In genomic region chr14:39264558-39264957, GRCh38 we compare ENCODE assay signal across 28 cellular contexts. TPM values are rescaled to one million over a fixed set of nuclear protein-coding genes. Genes with fewer than 3 reads are reported as not detected.
DNase-seq lines count a peak whose midpoint lies in the region; ATAC-seq and TF ChIP-seq lines count a peak whose summit lies in the region.
"Had no signal": no experiment of that assay in that cellular context is flagged by ENCODE, and none has a peak within 500 bp of the region (broad histone marks: within the 10 kb centered on the region; RNA-seq: fewer than 3 reads in every experiment).

No MANE protein-coding gene starts in this region.

- intact Hi-C loops in HCT116 (cut with micrococcal nuclease): no loop called here

- H3K79me2 ChIP-seq in HCT116 (ENCODE audit: insufficient read depth, low read length): peaks cover 23% of the 10 kb centered on the region

- H2AFZ ChIP-seq in HCT116 (ENCODE audit: low read depth, low read length, poor library complexity, severe bottlenecking) (peak overlapping the region; percentile 28), mesenchymal stem cell (ENCODE audit: low read depth, low read length) (no peak overlapping the region)
- H2AFZ ChIP-seq: neural progenitor cell had no signal

- H3K23ac ChIP-seq in mesenchymal stem cell (ENCODE audit: low read length in 2 of 2): no peak overlapping the region

- no peak overlapping the region for H3K4ac ChIP-seq in mesenchymal stem cell (ENCODE audit: low read depth in 1 of 2, low read length in 2 of 2)

- 100% methylated on average over 1 of the region's 1 CpG for WGBS in mesenchymal stem cell

- H3K27me3 ChIP-seq in HCT116 (ENCODE audit: insufficient read depth, low read length) (no peaks in the 10 kb centered on the region), mesenchymal stem cell (ENCODE audit: control insufficient read depth in 1 of 2, insufficient read depth in 1 of 2, low read length in 2 of 2) (no peaks in the 10 kb centered on the region)
- H3K27me3 ChIP-seq: spleen had no signal

- H3K27ac ChIP-seq in HCT116 (ENCODE audit: low read depth, low read length) (no peak overlapping the region), mesenchymal stem cell (ENCODE audit: low read length, poor library complexity, severe bottlenecking) (no peak overlapping the region)
- H3K27ac ChIP-seq: C4-2B, neural progenitor cell, parathyroid adenoma, spleen had no signal

- no peak for TF ChIP-seq RAD21 in HCT116 (IDR thresholded peaks at IDR 0.05; ENCODE audit: low read depth)

- POLR2A ChIA-PET in HCT116 (lab: Charles Lee): interaction anchor here (1.6 to 1.8 kb wide), 2 partner anchors 10 to 94 kb away, joined by 5 to 7 read pairs; partner anchors contain the start of gene TRAPPC6B

- ATAC-seq in HCT116: no peak
- no peak for ATAC-seq in HG02981 (IDR thresholded peaks at IDR 0.05; ENCODE audit: unreplicated experiment)
- ATAC-seq: right cardiac atrium had no signal

- H3K9me2 ChIP-seq in HCT116 (ENCODE audit: insufficient read depth): no peaks in the 10 kb centered on the region

- BruUV-seq in HCT116 (replicated peaks; lab: Mats Ljungman, UMichigan): no TSS peak

- peaks cover 21 to 46% of the 10 kb centered on the region in 2 experiments for H3K4me1 ChIP-seq in HCT116 (ENCODE audit: control insufficient read depth in 1 of 2, insufficient read depth in 2 of 2, low read length in 2 of 2)
- H3K4me1 ChIP-seq in mesenchymal stem cell (ENCODE audit: control insufficient read depth, insufficient read depth, low read depth, low read length): peaks cover 5% of the 10 kb centered on the region
- H3K4me1 ChIP-seq: parathyroid adenoma had no signal

- no peaks in the 10 kb centered on the region for H4K20me1 ChIP-seq in HCT116 (ENCODE audit: insufficient read depth)

- H3K9ac ChIP-seq in HCT116 (ENCODE audit: low read length) (no peak overlapping the region), mesenchymal stem cell (ENCODE audit: low read length) (no peak overlapping the region)
- H3K9ac ChIP-seq: neural progenitor cell, parathyroid adenoma had no signal

- H3K14ac ChIP-seq in mesenchymal stem cell (ENCODE audit: low read length in 2 of 2): no peak overlapping the region

- no peak overlapping the region for H3K4me3 ChIP-seq in HCT116 (replicated peaks in 1 of 2; ENCODE audit: low read depth in 1 of 2, low read length in 2 of 2)
- no peak overlapping the region for H3K4me3 ChIP-seq in mesenchymal stem cell (ENCODE audit: insufficient read depth in 1 of 2, low read depth in 1 of 2, low read length in 2 of 2)
- H3K4me3 ChIP-seq: neural progenitor cell had no signal

- no peak for TF ChIP-seq POLR2A in HCT116 (IDR thresholded peaks at IDR 0.05; ENCODE audit: borderline replicate concordance, extremely low read depth, insufficient read depth, insufficient read length)

- H3K18ac ChIP-seq in mesenchymal stem cell (ENCODE audit: low read depth in 1 of 2, low read length in 2 of 2): no peak overlapping the region

- H4K8ac ChIP-seq in mesenchymal stem cell (ENCODE audit: low read length): no peak overlapping the region

- RAD21 ChIA-PET in HCT116 (lab: Charles Lee; ENCODE audit: low non-redundant PET in 1 of 2, low total read pairs in 2 of 2, uncharacterized antibody in 2 of 2, unreplicated experiment in 2 of 2): no interaction called here

- H2BK120ac ChIP-seq in mesenchymal stem cell (ENCODE audit: low read depth, low read length): no peak overlapping the region

- no peak for TF ChIP-seq CTCF in HCT116 (IDR thresholded peaks at IDR 0.05 in 2 of 3, conservative IDR thresholded peaks at IDR 0.05 in 1 of 3; ENCODE audit: borderline replicate concordance in 1 of 3, insufficient read depth in 1 of 3, low read depth in 2 of 3, low read length in 2 of 3)

- H3K4me2 ChIP-seq in HCT116 (ENCODE audit: low read length) (peak overlapping the region; percentile 76), mesenchymal stem cell (ENCODE audit: low read length, poor library complexity, severe bottlenecking) (no peak overlapping the region)
- H3K4me2 ChIP-seq: neural progenitor cell had no signal

- no peak overlapping the region for H2BK12ac ChIP-seq in mesenchymal stem cell (ENCODE audit: low read length in 2 of 2)

- no peak overlapping the region for H4K91ac ChIP-seq in mesenchymal stem cell (ENCODE audit: low read length)

- no peak overlapping the region for H2AK5ac ChIP-seq in mesenchymal stem cell (ENCODE audit: low read length, severe bottlenecking)

- peak; percentile 7 for DNase-seq in DMS 273 (lab: John Stamatoyannopoulos, UW; ENCODE audit: unreplicated experiment)
- no peak for DNase-seq in DMS 273 treated with DMSO at 0.1 percent for 48 hours (lab: John Stamatoyannopoulos, UW)
- DNase-seq in HCT116 (ENCODE audit: low read depth, low spot score): no peak
- DNase-seq in astrocyte of the hippocampus (ENCODE audit: low read depth, low spot score): peak; percentile 5
- DNase-seq in mesenchymal stem cell: peak; percentile 15
- DNase-seq in RKO (ENCODE audit: low spot score): no peak
- DNase-seq in SK-N-DZ (ENCODE audit: low spot score): no peak
- DNase-seq: 8988T; activated CD4-positive, alpha-beta memory T cell treated with anti-CD3 and anti-CD28 coated beads for 36 hours; activated CD4-positive, CD25-positive, alpha-beta regulatory T cell treated with anti-CD3 and anti-CD28 coated beads, Interleukin-2, amount 50 U/mL, for 72 hours; activated naive CD4-positive, alpha-beta T cell treated with Interleukin-2 at 50 U/mL for 16 hours; cerebellar nuclear complex; hypothalamus; left ventricle myocardium inferior; mesendoderm; MM.1S; NCI-H2029 treated with DMSO at 0.1 percent for 48 hours; NCI-H748 treated with DMSO at 0.1 percent for 48 hours; right cardiac atrium; spleen; stimulated activated CD4-positive, alpha-beta T cell treated with anti-CD3 and anti-CD28 coated beads, Interleukin-2, amount 100 ng/mL, for 24 hours; stimulated activated CD8-positive, alpha-beta memory T cell treated with anti-CD3 and anti-CD28 coated beads, Interleukin-4, amount 100 ng/mL, for 48 hours; T-helper 2 cell had no signal

- no peaks in the 10 kb centered on the region for H3K36me3 ChIP-seq in HCT116 (ENCODE audit: control insufficient read depth in 1 of 2, insufficient read depth in 2 of 2, low read length in 2 of 2)
- H3K36me3 ChIP-seq in mesenchymal stem cell (ENCODE audit: control insufficient read depth in 1 of 2, insufficient read depth in 2 of 2, low read depth in 1 of 2, low read length in 2 of 2): no peaks in the 10 kb centered on the region
- H3K36me3 ChIP-seq: left ventricle myocardium inferior, neural progenitor cell, spleen, thoracic aorta had no signal

- no peaks in the 10 kb centered on the region for H3K9me3 ChIP-seq in HCT116 (ENCODE audit: control insufficient read depth in 1 of 2, insufficient read depth in 1 of 2, low read depth in 1 of 2, low read length in 2 of 2)
- H3K9me3 ChIP-seq in mesenchymal stem cell (ENCODE audit: control insufficient read depth, low read length): no peaks in the 10 kb centered on the region
- H3K9me3 ChIP-seq: thoracic aorta had no signal

- CTCF ChIA-PET in HCT116 (lab: Charles Lee): no interaction called here

- H3K79me1 ChIP-seq in mesenchymal stem cell (replicated peaks; ENCODE audit: low read length, poor library complexity, severe bottlenecking): no peaks in the 10 kb centered on the region

- H2BK15ac ChIP-seq in mesenchymal stem cell (ENCODE audit: low read depth, poor library complexity, severe bottlenecking): no peak overlapping the region

- no peak overlapping the region for H2BK5ac ChIP-seq in mesenchymal stem cell (ENCODE audit: low read depth, low read length, poor library complexity, severe bottlenecking)

TF ChIP-seq in HCT116, 20 proteins besides CTCF, POLR2A, EP300 and RAD21 (continues in another document):
- TF ChIP-seq SIN3A (IDR thresholded peaks at IDR 0.05; ENCODE audit: low read depth) (no peak), ATF3 (IDR thresholded peaks at IDR 0.05) (no peak), REST (IDR thresholded peaks at IDR 0.05; ENCODE audit: low read depth) (no peak), TCF7L2 (IDR thresholded peaks at IDR 0.05; ENCODE audit: borderline replicate concordance, extremely low read depth, insufficient read depth, insufficient read length) (no peak), SP1 (IDR thresholded peaks at IDR 0.05; ENCODE audit: low read depth) (no peak), ZFX (IDR thresholded peaks at IDR 0.05) (no peak), JUND (IDR thresholded peaks at IDR 0.05) (no peak), EZH2phosphoT487 (IDR thresholded peaks at IDR 0.05; ENCODE audit: borderline replicate concordance) (no peak), CBX3 (IDR thresholded peaks at IDR 0.05; ENCODE audit: low read depth) (no peak)

RNA-seq across cellular contexts. Expression of gene MIA2, which starts 30.8 kb away (rescaled TPM):
- 31.1 TPM for total RNA-seq in HCT116 (2021; ENCODE audit: unreplicated experiment)
- polyA plus RNA-seq in HCT116 (2012): 12.0 and 14.2 TPM in 2 replicates
- 12.3 TPM for polyA plus RNA-seq in mesenchymal stem cell (2013, experiment 1 of 2)
- polyA plus RNA-seq in mesenchymal stem cell (2013, experiment 2 of 2): 12.6 TPM
- 10.0 and 10.3 TPM in 2 replicates for polyA plus RNA-seq in SK-N-DZ (2014; cell fraction: cytosol; rRNA removed)
- polyA plus RNA-seq in SK-N-DZ (2014; cell fraction: nucleus; rRNA removed): 6.5 and 8.6 TPM in 2 replicates

Comparison
In these comparisons a context has a peak if more than half of its experiments do, and no peak if none do; other contexts are left out.
1. DNase-seq: peak in DMS 273 (single experiment), astrocyte of the hippocampus (single experiment) and mesenchymal stem cell (single experiment); none in DMS 273 treated with DMSO at 0.1 percent for 48 hours (single experiment), HCT116 (single experiment), RKO (single experiment) and SK-N-DZ (single experiment).